Comparison of ENCODE assay signal across 8 cellular contexts in genomic region chr15:77543159-77543882, GRCh38.
DNase-seq lines count a peak whose midpoint lies in the region; ATAC-seq and TF ChIP-seq lines count a peak whose summit lies in the region.

No MANE protein-coding gene starts in this region.

- DNase-seq in CD1c-positive myeloid dendritic cell (ENCODE audit: extremely low spot score) (peak; percentile 83), KBM-7 (peak; percentile 93), Peyer's patch (peak; percentile 74 to 92 (median 88)), activated T-helper 1 cell treated with Interleukin-2 at 50 U/mL for 16 hours (ENCODE audit: low read depth) (peak; percentile 55), fibroblast of lung (ENCODE audit: low read depth in 2 of 2) (peak; percentile 72 to 82), natural killer cell (peak; percentile 75)

- no peak overlapping the region for H3K9ac ChIP-seq in fibroblast of lung (ENCODE audit: insufficient read depth, low read length)

- no peaks in the 10 kb centered on the region for H3K79me2 ChIP-seq in fibroblast of lung (ENCODE audit: control insufficient read depth, insufficient read depth, low read length)

- TF ChIP-seq CTCF in Peyer's patch (IDR thresholded peaks at IDR 0.05) (peak; percentile 77 to 99 (median 98)), fibroblast of lung (conservative IDR thresholded peaks at IDR 0.05 in 1 of 2, IDR thresholded peaks at IDR 0.05 in 1 of 2; ENCODE audit: low read depth in 1 of 2, low read length in 2 of 2) (peak; percentile 96), natural killer cell (IDR thresholded peaks at IDR 0.05) (peak; percentile 90)

- peak overlapping the region in 2 of 4 donors; percentile 57 for H3K27ac ChIP-seq in Peyer's patch
- peak overlapping the region; percentile 2 for H3K27ac ChIP-seq in fibroblast of lung (ENCODE audit: insufficient read depth, low read length)

- H3K9me3 Mint-ChIP-seq in natural killer cell: no peaks in the 10 kb centered on the region
- peaks cover 4% of the 10 kb centered on the region for H3K9me3 Mint-ChIP-seq in stimulated activated memory B cell treated with anti-CD40 and anti-IgM and Interleukin-4, amounts not matched to agents 10 μg/mL and 1 μg/mL and 100 μg/mL, for 72 hours

- peaks cover 0 to 8% of the 10 kb centered on the region in 2 donors for H3K4me1 Mint-ChIP-seq in natural killer cell
- peaks cover 42% of the 10 kb centered on the region for H3K4me1 Mint-ChIP-seq in stimulated activated memory B cell treated with anti-CD40 and anti-IgM and Interleukin-4, amounts not matched to agents 10 μg/mL and 1 μg/mL and 100 μg/mL, for 72 hours

- H3K27ac Mint-ChIP-seq in natural killer cell: peak overlapping the region; percentile 34 to 77
- H3K27ac Mint-ChIP-seq in stimulated activated memory B cell treated with anti-CD40 and anti-IgM and Interleukin-4, amounts not matched to agents 10 μg/mL and 1 μg/mL and 100 μg/mL, for 72 hours: peak overlapping the region; percentile 68

- H3K4me2 ChIP-seq in fibroblast of lung (ENCODE audit: extremely low read depth, insufficient read depth, low read length): peak overlapping the region; percentile 67

- H3K36me3 ChIP-seq in Peyer's patch (no peaks in the 10 kb centered on the region), fibroblast of lung (ENCODE audit: control insufficient read depth, insufficient read depth, low read length) (no peaks in the 10 kb centered on the region)

- H3K4me1 ChIP-seq in Peyer's patch (peaks cover 0 to 16% (median 8%) of the 10 kb centered on the region in 4 donors), fibroblast of lung (ENCODE audit: control insufficient read depth, extremely low read depth, insufficient read depth, low read length) (peaks cover 17% of the 10 kb centered on the region)

- H3K4me3 ChIP-seq in Peyer's patch (peak overlapping the region; percentile 53 to 62 (median 56)), fibroblast of lung (replicated peaks in 1 of 4; ENCODE audit: control extremely low read depth in 1 of 4, insufficient read depth in 1 of 4, low read depth in 3 of 4, low read length in 4 of 4) (peak overlapping the region; percentile 22 to 49 (median 32))

- H3K27me3 Mint-ChIP-seq in natural killer cell (ENCODE audit: low read depth in 2 of 2): no peaks in the 10 kb centered on the region
- no peaks in the 10 kb centered on the region for H3K27me3 Mint-ChIP-seq in stimulated activated memory B cell treated with anti-CD40 and anti-IgM and Interleukin-4, amounts not matched to agents 10 μg/mL and 1 μg/mL and 100 μg/mL, for 72 hours

- no peaks in the 10 kb centered on the region for H3K36me3 Mint-ChIP-seq in natural killer cell
- no peaks in the 10 kb centered on the region for H3K36me3 Mint-ChIP-seq in stimulated activated memory B cell treated with anti-CD40 and anti-IgM and Interleukin-4, amounts not matched to agents 10 μg/mL and 1 μg/mL and 100 μg/mL, for 72 hours

- peak overlapping the region; percentile 89 for H3K4me3 Mint-ChIP-seq in natural killer cell
- H3K4me3 Mint-ChIP-seq in stimulated activated memory B cell treated with anti-CD40 and anti-IgM and Interleukin-4, amounts not matched to agents 10 μg/mL and 1 μg/mL and 100 μg/mL, for 72 hours: peak overlapping the region; percentile 78

- H2AFZ ChIP-seq in fibroblast of lung (ENCODE audit: low read length): peak overlapping the region; percentile 57

- no peaks in the 10 kb centered on the region for H4K20me1 ChIP-seq in fibroblast of lung (ENCODE audit: control insufficient read depth, extremely low read depth, insufficient read depth, low read length)

- H3K9me3 ChIP-seq in Peyer's patch (no peaks in the 10 kb centered on the region), fibroblast of lung (ENCODE audit: control insufficient read depth, insufficient read depth, low read depth, low read length) (no peaks in the 10 kb centered on the region)

- no peak for TF ChIP-seq POLR2A in Peyer's patch (IDR thresholded peaks at IDR 0.05)

- ATAC-seq in GM19455 (IDR thresholded peaks at IDR 0.05; ENCODE audit: unreplicated experiment) (peak; percentile 61), natural killer cell (peak; percentile 86 to 99 (median 97))
- ATAC-seq in stimulated activated memory B cell treated with anti-CD40 and anti-IgM and Interleukin-4, amounts not matched to agents 10 μg/mL and 1 μg/mL and 100 μg/mL, for 72 hours: peak; percentile 90

- intact Hi-C loops in natural killer cell (cut with micrococcal nuclease): loop anchor here (1.0 to 5.0 kb wide), 4 partner anchors 357 to 571 kb away; no protein-coding TSS in a partner anchor

- in situ Hi-C loops in KBM-7 (cut with MboI; ENCODE audit: low pct_unique_long_range_greater_than_20kb, low sequenced_read_pairs): no loop called here

- H3K27me3 ChIP-seq in Peyer's patch (no peaks in the 10 kb centered on the region), fibroblast of lung (ENCODE audit: control insufficient read depth, insufficient read depth, low read length) (no peaks in the 10 kb centered on the region)
